Comparison of ENCODE assay signal across 8 cellular contexts in the genomic region with DNA sequence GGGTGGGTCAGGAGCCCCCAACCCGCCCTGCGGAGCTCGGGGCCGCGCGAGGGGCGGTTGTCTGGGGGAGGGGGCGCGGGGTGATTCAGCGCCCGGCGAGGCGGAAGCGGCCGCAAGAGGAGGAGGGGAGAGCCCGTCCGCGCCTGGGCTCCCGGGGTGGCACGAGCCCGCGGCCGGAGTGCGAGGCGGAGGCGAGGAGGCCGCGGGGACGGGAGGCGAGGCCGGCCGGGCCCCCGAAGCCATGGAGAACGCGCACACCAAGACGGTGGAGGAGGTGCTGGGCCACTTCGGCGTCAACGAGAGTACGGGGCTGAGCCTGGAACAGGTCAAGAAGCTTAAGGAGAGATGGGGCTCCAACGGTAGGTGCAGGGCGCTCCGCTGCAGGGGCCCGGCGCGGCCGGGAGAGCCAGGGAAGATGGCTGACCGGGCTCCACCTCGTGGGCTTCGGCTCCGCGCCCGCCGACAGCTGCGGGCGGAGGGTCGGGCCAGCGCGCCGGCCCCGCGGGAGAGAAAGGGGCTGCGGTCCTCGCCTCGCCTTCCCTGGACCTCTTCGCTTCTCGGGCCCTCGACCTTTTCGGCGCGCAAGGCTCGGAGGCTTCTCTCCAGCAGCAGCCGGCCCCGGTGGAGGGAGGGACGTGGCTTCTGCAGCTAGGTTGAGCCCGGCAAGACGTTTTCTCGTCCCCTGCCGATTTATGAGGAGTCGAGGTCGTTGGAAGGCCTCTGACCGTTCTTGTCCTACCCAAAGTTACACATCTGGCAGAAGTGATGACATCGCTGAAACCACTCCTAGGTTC. TPM values are rescaled to one million over a fixed set of nuclear protein-coding genes. Genes with fewer than 3 reads are reported as not detected.
DNase-seq lines count a peak whose midpoint lies in the region; ATAC-seq, FAIRE-seq and TF ChIP-seq lines count a peak whose summit lies in the region.

No MANE protein-coding gene starts in this region.

- H3K79me2 ChIP-seq in Karpas-422 (ENCODE audit: low read length) (peaks cover 53% of the 10 kb centered on the region), mammary epithelial cell (ENCODE audit: insufficient read depth, low read length) (peaks cover 56% of the 10 kb centered on the region), keratinocyte (ENCODE audit: control insufficient read depth, insufficient read depth, low read length) (peaks cover 55% of the 10 kb centered on the region)

- no peak overlapping the region for H2AFZ ChIP-seq in Karpas-422 (ENCODE audit: low read length)
- peak overlapping the region; percentile 38 for H2AFZ ChIP-seq in mammary epithelial cell (ENCODE audit: low read depth, low read length)
- H2AFZ ChIP-seq in keratinocyte (ENCODE audit: control insufficient read depth, low read length), result no peak overlapping the region

- 2% methylated on average over 14 of the region's 83 CpGs for WGBS in mammary epithelial cell (ENCODE audit: low coverage, missing lambda C conversion rate)

- H4K20me1 ChIP-seq in Karpas-422 (ENCODE audit: insufficient read depth, low read depth, low read length), result peaks cover 44% of the 10 kb centered on the region
- peaks cover 4% of the 10 kb centered on the region for H4K20me1 ChIP-seq in mammary epithelial cell (ENCODE audit: insufficient read depth, low read length)
- H4K20me1 ChIP-seq in keratinocyte (ENCODE audit: control insufficient read depth, extremely low read depth, insufficient read depth, low read length), result peaks cover 20% of the 10 kb centered on the region

- dilution Hi-C loops in mammary epithelial cell (cut with HindIII; ENCODE audit: low sequenced_read_pairs), result loop anchor here (10.0 kb wide), 2 partner anchors 103 to 227 kb away; no protein-coding TSS in a partner anchor
- dilution Hi-C loops in keratinocyte (cut with MboI; ENCODE audit: extremely low pct_ligation_motif_present, low sequenced_read_pairs), result no loop called here

- peak overlapping the region; percentile 75 for H3K27ac ChIP-seq in Karpas-422 (ENCODE audit: low read length)
- H3K27ac ChIP-seq in mammary epithelial cell (ENCODE audit: insufficient read depth, low read depth, low read length), result peak overlapping the region; percentile 84
- peak overlapping the region; percentile 92 for H3K27ac ChIP-seq in keratinocyte (ENCODE audit: control insufficient read depth, insufficient read depth, low read length)

- H3K9me2 ChIP-seq in Karpas-422 (replicated peaks; ENCODE audit: insufficient read depth, low read length), result no peaks in the 10 kb centered on the region

- peak overlapping the region; percentile 89 for H3K4me3 ChIP-seq in GM12875 (ENCODE audit: low read depth, low read length)
- H3K4me3 ChIP-seq in Karpas-422 (ENCODE audit: low read length), result peak overlapping the region; percentile 87
- peak overlapping the region; percentile 92 for H3K4me3 ChIP-seq in WI38 (ENCODE audit: low read depth, low read length)
- H3K4me3 ChIP-seq in mammary epithelial cell (replicated peaks in 1 of 3; ENCODE audit: insufficient read depth in 1 of 3, low read depth in 2 of 3, low read length in 3 of 3), result peak overlapping the region; percentile 87 to 91 (median 91)
- H3K4me3 ChIP-seq in keratinocyte (ENCODE audit: control insufficient read depth in 2 of 3, extremely low read depth in 1 of 3, insufficient read depth in 2 of 3, low read depth in 1 of 3, low read length in 3 of 3), result peak overlapping the region; percentile 53 to 99 (median 82)

- ATAC-seq in GM21825 (IDR thresholded peaks at IDR 0.05; ENCODE audit: unreplicated experiment), result peak; percentile 33

- TSS peak; percentile 42 for BruUV-seq in mammary epithelial cell (replicated peaks; lab: Mats Ljungman, UMichigan)

- peak; percentile 76 for DNase-seq in Karpas-422
- DNase-seq in mammary epithelial cell, result peak; percentile 65
- DNase-seq in keratinocyte (ENCODE audit: low read depth, low spot score), result no peak
- peak; percentile 7 to 37 (median 24) for DNase-seq in stimulated activated CD4-positive, alpha-beta T cell treated with anti-CD3 and anti-CD28 coated beads, Interleukin-1b, Interleukin-23, amount 100 ng/mL, for 24 hours (ENCODE audit: low read depth in 4 of 4, low spot score in 1 of 4)
- DNase-seq in mesenteric fat pad (ENCODE audit: low spot score), result no peak

- H3K27me3 ChIP-seq in Karpas-422 (ENCODE audit: low read length) (no peaks in the 10 kb centered on the region), mammary epithelial cell (ENCODE audit: insufficient read depth, low read length) (no peaks in the 10 kb centered on the region), keratinocyte (ENCODE audit: control insufficient read depth, extremely low read depth, insufficient read depth, low read length) (no peaks in the 10 kb centered on the region)

- in situ Hi-C loops in mammary epithelial cell (cut with MboI; ENCODE audit: low sequenced_read_pairs in 2 of 2), result no loop called here

- intact Hi-C loops in mammary epithelial cell (cut with micrococcal nuclease), result loop anchor here (1.0 to 5.0 kb wide), 6 partner anchors 34 to 179 kb away; a partner anchor contains a TSS

- H3K9ac ChIP-seq in Karpas-422 (ENCODE audit: low read length) (peak overlapping the region; percentile 97), mammary epithelial cell (ENCODE audit: insufficient read depth, low read length) (peak overlapping the region; percentile 94), keratinocyte (ENCODE audit: control insufficient read depth, extremely low read depth, insufficient read depth, low read length) (peak overlapping the region; percentile 97)

- no peaks in the 10 kb centered on the region for H3K9me1 ChIP-seq in keratinocyte (ENCODE audit: control insufficient read depth, extremely low read depth, insufficient read depth, low read length)

- FAIRE-seq in keratinocyte (lab: Jason Lieb, UNC), result no peak

- peak overlapping the region; percentile 82 for H3K4me2 ChIP-seq in Karpas-422 (ENCODE audit: low read depth, low read length, poor library complexity, severe bottlenecking)
- peak overlapping the region; percentile 97 for H3K4me2 ChIP-seq in mammary epithelial cell (ENCODE audit: insufficient read depth, low read depth, low read length)
- H3K4me2 ChIP-seq in keratinocyte (ENCODE audit: control insufficient read depth, extremely low read depth, insufficient read depth, low read depth, low read length), result peak overlapping the region; percentile 100

- peaks cover 48% of the 10 kb centered on the region for H3K4me1 ChIP-seq in Karpas-422 (ENCODE audit: low read length)
- H3K4me1 ChIP-seq in mammary epithelial cell (ENCODE audit: insufficient read depth, low read length), result peaks cover 35% of the 10 kb centered on the region
- peaks cover 48% of the 10 kb centered on the region for H3K4me1 ChIP-seq in keratinocyte (ENCODE audit: control insufficient read depth, extremely low read depth, insufficient read depth, low read length)

- H3K36me3 ChIP-seq in Karpas-422 (ENCODE audit: insufficient read depth, low read length), result peaks cover 40% of the 10 kb centered on the region
- peaks cover 7% of the 10 kb centered on the region for H3K36me3 ChIP-seq in mammary epithelial cell (ENCODE audit: insufficient read depth, low read length)
- peaks cover 3 to 23% of the 10 kb centered on the region in 2 experiments for H3K36me3 ChIP-seq in keratinocyte (ENCODE audit: control insufficient read depth in 2 of 2, extremely low read depth in 1 of 2, insufficient read depth in 2 of 2, low read length in 2 of 2)

- H3K9me3 ChIP-seq in Karpas-422 (ENCODE audit: low read length), result no peaks in the 10 kb centered on the region
- H3K9me3 ChIP-seq in mammary epithelial cell (replicated peaks; ENCODE audit: insufficient read depth, low read length), result no peaks in the 10 kb centered on the region
- H3K9me3 ChIP-seq in keratinocyte (ENCODE audit: control insufficient read depth, low read depth, low read length), result no peaks in the 10 kb centered on the region

- TF ChIP-seq CTCF in GM12875 (IDR thresholded peaks at IDR 0.05; ENCODE audit: borderline replicate concordance, insufficient read depth, low read depth, low read length) (no peak), WI38 (IDR thresholded peaks at IDR 0.05; ENCODE audit: low read depth, low read length) (no peak), mammary epithelial cell (conservative IDR thresholded peaks at IDR 0.05 in 1 of 2, IDR thresholded peaks at IDR 0.05 in 1 of 2; ENCODE audit: extremely low read depth in 1 of 2, insufficient read depth in 1 of 2, low read depth in 1 of 2, low read length in 2 of 2) (no peak), keratinocyte (optimal IDR thresholded peaks at IDR 0.05 in 1 of 3, IDR thresholded peaks at IDR 0.05 in 1 of 3, conservative IDR thresholded peaks at IDR 0.05 in 1 of 3; ENCODE audit: extremely low read depth in 1 of 3, insufficient read depth in 2 of 3, low read length in 3 of 3) (no peak)

- CTCF ChIA-PET in mammary epithelial cell (lab: Charles Lee; ENCODE audit: low non-redundant PET), result no interaction called here

RNA-seq across cellular contexts. Expression of a gene that starts 0.7 kb away (rescaled TPM):
- total RNA-seq in Karpas-422 (2014; rRNA removed; shearing (Covaris generic); ENCODE audit: low replicate concordance), result 70.0 and 88.5 TPM in 2 replicates
- total RNA-seq in mammary epithelial cell, result 100 to 1,000 TPM; 311 to 337 TPM
- 156 TPM for polyA plus RNA-seq in mammary epithelial cell
- polyA minus RNA-seq in mammary epithelial cell, result 444 TPM
- polyA plus RNA-seq in keratinocyte, result 54.5 to 190 TPM (median 127 TPM) in 3 replicates
- polyA plus RNA-seq in keratinocyte (2011; ENCODE audit: low read depth), result 125 TPM
- polyA plus RNA-seq in keratinocyte (2011; cell fraction: cytosol; rRNA removed), result 44.8 and 61.1 TPM in 2 replicates
- polyA plus RNA-seq in keratinocyte (2011; cell fraction: nucleus; rRNA removed), result 434 and 449 TPM in 2 replicates
- 126 and 203 TPM in 2 replicates for polyA plus RNA-seq in keratinocyte (2012; ENCODE audit: low replicate concordance)
- 122 to 314 TPM (median 265 TPM) in 3 replicates for polyA minus RNA-seq in keratinocyte
- 79.8 TPM for polyA minus RNA-seq in keratinocyte (2011; cell fraction: cytosol; rRNA and poly(A)+ RNA removed)
- 294 and 451 TPM in 2 replicates for polyA minus RNA-seq in keratinocyte (2011; cell fraction: nucleus; rRNA and poly(A)+ RNA removed)
- 232 TPM for total RNA-seq in mesenteric fat pad

Comparison
In these comparisons a context has a peak if more than half of its experiments do, and no peak if none do; other contexts are left out.
1. DNase-seq: peak in Karpas-422 (single experiment), mammary epithelial cell (single experiment) and stimulated activated CD4-positive, alpha-beta T cell treated with anti-CD3 and anti-CD28 coated beads, Interleukin-1b, Interleukin-23, amount 100 ng/mL, for 24 hours (4 of 4); none in keratinocyte (single experiment) and mesenteric fat pad (single experiment).
2. Peak in every context shown above with its lines, with median percentiles within 50 percentile points of each other: H3K4me3 ChIP-seq, H3K27ac ChIP-seq, H3K4me2 ChIP-seq and H3K9ac ChIP-seq.